Comparison of ENCODE assay signal across 10 cellular contexts in genomic region chr19:49364083-49364687, GRCh38. TPM values are rescaled to one million over a fixed set of nuclear protein-coding genes. Genes with fewer than 3 reads are reported as not detected.
DNase-seq lines count a peak whose midpoint lies in the region; ATAC-seq, FAIRE-seq and TF ChIP-seq lines count a peak whose summit lies in the region.
"Had no signal": no experiment of that assay in that cellular context is flagged by ENCODE, and none has a peak within 500 bp of the region (broad histone marks: within the 10 kb centered on the region; RNA-seq: fewer than 3 reads in every experiment).

No MANE protein-coding gene starts in this region.

- no peaks in the 10 kb centered on the region for H4K20me1 ChIP-seq in DOHH2 (ENCODE audit: control insufficient read depth, insufficient read depth, low read depth, low read length)

- peak overlapping the region; percentile 56 for H3K4me2 ChIP-seq in DOHH2 (ENCODE audit: low read length)

- peaks cover 8% of the 10 kb centered on the region for H3F3A ChIP-seq in DOHH2 (ENCODE audit: control insufficient read depth, insufficient read depth)

- no peak for TF ChIP-seq CTCF in DOHH2 (IDR thresholded peaks at IDR 0.05; ENCODE audit: low read depth, low read length, poor library complexity, severe bottlenecking)
- TF ChIP-seq CTCF in WTC11 (IDR thresholded peaks at IDR 0.05): no peak
- TF ChIP-seq CTCF in sigmoid colon (IDR thresholded peaks at IDR 0.05): no peak

- no peak for TF ChIP-seq EP300 in sigmoid colon (IDR thresholded peaks at IDR 0.05)

- H3K79me2 ChIP-seq in DOHH2 (ENCODE audit: control insufficient read depth, low read length): no peaks in the 10 kb centered on the region

- CTCF ChIA-PET in WTC11 (lab: Charles Lee): interaction anchor here (1.3 to 1.4 kb wide), 2 partner anchors 52 to 71 kb away, joined by 3 to 12 read pairs; no protein-coding TSS in a partner anchor

- H3K9me3 ChIP-seq in DOHH2 (ENCODE audit: control insufficient read depth, insufficient read depth, low read length) (peaks cover 6% of the 10 kb centered on the region), iPS-18a (ENCODE audit: control insufficient read depth, low read depth, low read length) (no peaks in the 10 kb centered on the region), sigmoid colon (peaks cover 0 to 3% (median 1%) of the 10 kb centered on the region in 4 donors), small intestine (ENCODE audit: control insufficient read depth, low read depth) (no peaks in the 10 kb centered on the region)

- WGBS in sigmoid colon, 2 donors: 70 to 72% methylated on average over 27 of the region's 27 CpGs
- WGBS in small intestine, 3 donors: 66 to 73% (median 71%) methylated on average over 24 to 27 of the region's 27 CpGs

- H3K4me1 ChIP-seq in DOHH2 (ENCODE audit: control insufficient read depth, low read length) (peaks cover 32% of the 10 kb centered on the region), iPS-18a (ENCODE audit: control insufficient read depth, low read depth, low read length) (no peaks in the 10 kb centered on the region), sigmoid colon (peaks cover 0 to 34% (median 20%) of the 10 kb centered on the region in 4 donors), small intestine (ENCODE audit: control insufficient read depth in 2 of 2, insufficient read depth in 1 of 2, low read depth in 1 of 2, low read length in 1 of 2) (peaks cover 0 to 2% of the 10 kb centered on the region in 2 donors)

- H3K27me3 ChIP-seq in DOHH2 (ENCODE audit: control insufficient read depth, low read length): peaks cover 46% of the 10 kb centered on the region
- H3K27me3 ChIP-seq in iPS-18a (ENCODE audit: control insufficient read depth, insufficient read depth, low read length): no peaks in the 10 kb centered on the region
- H3K27me3 ChIP-seq in sigmoid colon: no peaks in the 10 kb centered on the region
- H3K27me3 ChIP-seq in small intestine (ENCODE audit: control insufficient read depth in 2 of 2, insufficient read depth in 2 of 2, low read length in 2 of 2): no peaks in the 10 kb centered on the region

- peaks cover 8% of the 10 kb centered on the region for H3K4me1 Mint-ChIP-seq in WTC11

- FAIRE-seq in small intestine (lab: Jason Lieb, UNC) (no peak), GM19239 (lab: Jason Lieb, UNC) (no peak)

- ATAC-seq in WTC11: no peak

- H3K36me3 ChIP-seq in DOHH2 (ENCODE audit: control insufficient read depth, low read length) (no peaks in the 10 kb centered on the region), iPS-18a (ENCODE audit: control insufficient read depth, low read depth, low read length) (peaks cover 5% of the 10 kb centered on the region), sigmoid colon (peaks cover 0 to 7% (median 1%) of the 10 kb centered on the region in 4 donors), small intestine (ENCODE audit: control insufficient read depth in 2 of 2, insufficient read depth in 2 of 2, low read length in 2 of 2) (no peaks in the 10 kb centered on the region)

- H3K9me3 Mint-ChIP-seq in WTC11: peaks cover 6% of the 10 kb centered on the region

- H3K9me2 ChIP-seq in DOHH2 (replicated peaks; ENCODE audit: control insufficient read depth, low read length): no peaks in the 10 kb centered on the region

- POLR2A ChIA-PET in WTC11 (lab: Charles Lee): no interaction called here

- H3K4me3 Mint-ChIP-seq in WTC11: no peak overlapping the region

- H3K36me3 Mint-ChIP-seq in WTC11: peaks cover 10% of the 10 kb centered on the region

- H3K27ac ChIP-seq in DOHH2 (ENCODE audit: low read depth, low read length) (no peak overlapping the region), iPS-18a (ENCODE audit: low read length) (no peak overlapping the region), sigmoid colon (peak overlapping the region; percentile 93 to 98 (median 96)), small intestine (ENCODE audit: low read depth in 1 of 2, low read length in 1 of 2) (peak overlapping the region in 1 of 2 donors; percentile 22)

- peaks cover 5% of the 10 kb centered on the region for H3K27me3 Mint-ChIP-seq in WTC11 (ENCODE audit: low read depth)

- intact Hi-C loops in sigmoid colon (cut with DNase I): no loop called here

- no peak for TF ChIP-seq POLR2A in sigmoid colon (IDR thresholded peaks at IDR 0.05)

- H3K9ac ChIP-seq in iPS-18a (ENCODE audit: low read length): peak overlapping the region; percentile 22

- peak; percentile 23 for DNase-seq in WTC11 (ENCODE audit: low spot score)
- no peak for DNase-seq in sigmoid colon
- DNase-seq in activated CD4-positive, alpha-beta T cell treated with anti-CD3 and anti-CD28 coated beads for 4 hours: no peak
- no peak for DNase-seq in activated effector memory CD4-positive, alpha-beta T cell treated with Interleukin-2 at 50 U/mL for 16 hours
- DNase-seq in small intestine: no peak
- no peak for DNase-seq in GM19239 (ENCODE audit: insufficient read length, low spot score)
- DNase-seq: NCI-H2107 had no signal

- H3K4me3 ChIP-seq in DOHH2 (ENCODE audit: low read length) (peak overlapping the region; percentile 46), iPS-18a (ENCODE audit: low read length) (peak overlapping the region; percentile 37), sigmoid colon (peak overlapping the region in 3 of 4 donors; percentile 30 to 89 (median 76)), small intestine (ENCODE audit: low read depth in 1 of 2, low read length in 2 of 2) (no peak overlapping the region)

- no peak overlapping the region for H3K27ac Mint-ChIP-seq in WTC11

TF ChIP-seq in WTC11, 78 proteins besides CTCF, POLR2A, EP300 and RAD21:
- TF ChIP-seq USF2 (CRISPR knock-in tag; IDR thresholded peaks at IDR 0.05) (no peak), MYBL2 (CRISPR knock-in tag; IDR thresholded peaks at IDR 0.05) (no peak), NR3C1 (CRISPR knock-in tag; conservative IDR thresholded peaks at IDR 0.05; ENCODE audit: low read depth) (no peak), ZMAT4 (CRISPR knock-in tag; IDR thresholded peaks at IDR 0.05) (no peak)

RNA-seq across cellular contexts. Expression of gene DKKL1, which starts 0.5 kb away (rescaled TPM):
- 2.4 to 3.0 TPM (median 2.9 TPM) in 3 replicates for total RNA-seq in WTC11 (2021)
- 1 to 10 TPM in 2 of 4 donors, not detected in 2; 1.8 to 2.0 TPM for total RNA-seq in sigmoid colon
- 1 to 10 TPM in 1 of 3 donors, under 1 TPM in 1, not detected in 1; 0.17 to 3.6 TPM for polyA plus RNA-seq in sigmoid colon
- under 1 TPM in 1 of 3 donors, not detected in 2; 0.19 TPM for polyA plus RNA-seq in small intestine

RNA-seq across cellular contexts. Expression of gene TEAD2, which starts 2.0 kb away (rescaled TPM):
- total RNA-seq in WTC11 (2021) (104 to 106 TPM (median 104 TPM) in 3 replicates), sigmoid colon (10 to 100 TPM; 60.6 to 74.9 (median 61.3) TPM)
- polyA plus RNA-seq in sigmoid colon (10 to 100 TPM in 2 of 3 donors, 1 to 10 TPM in 1; 5.8 to 17.9 (median 10.2) TPM), small intestine (10 to 100 TPM in 1 of 3 donors, 1 to 10 TPM in 2; 1.8 to 17.2 (median 6.5) TPM)

RNA-seq across cellular contexts. Expression of gene KASH5, which starts 23.9 kb away (rescaled TPM):
- 0.14 to 0.42 TPM in 2 of 3 replicates, not detected in the other for total RNA-seq in WTC11 (2021)
- not detected for total RNA-seq in sigmoid colon
- polyA plus RNA-seq in sigmoid colon: under 1 TPM in 1 of 3 donors, not detected in 2; 0.04 TPM
- not detected for polyA plus RNA-seq in small intestine
- total RNA-seq: ureter had no signal

RNA-seq across cellular contexts. Expression of gene CD37, which starts 29.0 kb away (rescaled TPM):
- total RNA-seq in WTC11 (2021) (0.27 to 1.6 TPM (median 1.2 TPM) in 3 replicates), sigmoid colon (10 to 100 TPM in 1 of 4 donors, 1 to 10 TPM in 3; 5.8 to 10.3 (median 9.2) TPM)
- polyA plus RNA-seq in sigmoid colon (100 to 1,000 TPM in 1 of 3 donors, 10 to 100 TPM in 1, 1 to 10 TPM in 1; 7.2 to 220 (median 14.3) TPM), small intestine (10 to 100 TPM in 1 of 3 donors, 1 to 10 TPM in 2; 2.7 to 11.6 (median 9.2) TPM)

RNA-seq across cellular contexts. Expression of gene SLC6A16, which starts 39.2 kb away (rescaled TPM):
- total RNA-seq in WTC11 (2021) (1.5 to 2.2 TPM (median 2.1 TPM) in 3 replicates), sigmoid colon (1 to 10 TPM; 1.1 to 3.6 (median 2.2) TPM)
- polyA plus RNA-seq in sigmoid colon (under 1 TPM in 2 of 3 donors, not detected in 1; under 0.01 to 0.85 TPM), small intestine (1 to 10 TPM in 1 of 3 donors, under 1 TPM in 1, not detected in 1; 0.34 to 1.4 TPM)

Comparison
In these comparisons a context has a peak if more than half of its experiments do, and no peak if none do; other contexts are left out.
1. H3K27ac ChIP-seq: peak in sigmoid colon (4 of 4); none in DOHH2 (single experiment) and iPS-18a (single experiment).
2. H3K4me3 ChIP-seq: peak in DOHH2 (single experiment), iPS-18a (single experiment) and sigmoid colon (3 of 4); none in small intestine (0 of 2).